11 cellular contexts compared by ENCODE assay signal in the genomic region with DNA sequence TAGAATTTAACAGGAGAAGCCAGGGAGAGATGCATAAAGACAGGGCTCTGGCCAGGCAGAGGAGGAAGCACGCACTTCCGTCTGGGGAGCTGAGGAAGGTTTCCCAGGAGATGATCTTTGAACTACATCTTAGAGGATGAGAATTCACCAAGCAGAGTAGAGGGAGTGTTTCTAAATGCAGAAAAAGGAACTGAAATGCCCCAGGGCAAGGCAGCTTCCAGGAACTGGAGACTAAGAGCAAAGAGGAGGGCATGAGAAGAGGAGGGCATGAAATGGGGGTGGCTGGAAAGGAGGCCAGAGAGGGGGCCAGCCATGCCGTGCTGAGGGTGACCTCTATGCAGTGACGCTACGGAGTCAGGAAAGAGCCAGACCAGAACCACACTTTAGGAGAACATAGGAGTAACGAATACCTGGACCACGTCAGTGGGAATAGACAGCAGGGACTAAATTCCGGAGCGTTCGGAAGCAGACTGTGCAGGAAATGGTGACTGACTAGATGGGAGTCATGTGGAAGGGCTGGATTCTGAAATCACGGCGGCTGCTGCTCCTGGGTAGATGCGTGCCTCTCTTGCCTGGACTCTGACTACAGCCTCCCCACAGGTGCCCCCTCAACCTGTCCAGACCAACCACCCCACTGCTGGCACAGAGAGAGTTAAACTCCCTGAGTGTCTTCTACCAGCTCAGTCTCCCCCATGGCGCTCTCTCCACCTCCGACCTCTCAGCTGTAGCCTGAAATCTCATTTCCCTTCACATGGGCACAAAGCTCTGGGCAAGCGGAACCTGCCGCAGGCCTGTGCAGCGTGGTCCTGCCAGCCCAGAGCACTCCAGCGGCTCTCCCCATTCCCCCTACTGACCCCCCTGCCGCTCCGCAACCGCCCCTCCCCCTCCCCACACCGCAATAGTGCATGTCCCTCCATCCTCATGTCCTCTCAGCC.
DNase-seq lines count a peak whose midpoint lies in the region; ATAC-seq, FAIRE-seq and TF ChIP-seq lines count a peak whose summit lies in the region.
"Had no signal": no experiment of that assay in that cellular context is flagged by ENCODE, and none has a peak within 500 bp of the region (broad histone marks: within the 10 kb centered on the region; RNA-seq: fewer than 3 reads in every experiment).

No MANE protein-coding gene starts in this region.

- no peaks in the 10 kb centered on the region for H3K9me3 ChIP-seq in lower lobe of right lung

- H3K36me3 ChIP-seq in lower lobe of right lung: no peaks in the 10 kb centered on the region
- H3K36me3 ChIP-seq in mesendoderm (ENCODE audit: control insufficient read depth, insufficient read depth, low read length): no peaks in the 10 kb centered on the region

- no peak overlapping the region for H3K4me3 ChIP-seq in lower lobe of right lung
- H3K4me3 ChIP-seq in mesendoderm (ENCODE audit: low read length): no peak overlapping the region

- H3K79me1 ChIP-seq in mesendoderm (ENCODE audit: low read length): no peaks in the 10 kb centered on the region

- H3K4ac ChIP-seq in mesendoderm (ENCODE audit: low read depth, low read length): no peak overlapping the region

- H3K79me2 ChIP-seq in mesendoderm (ENCODE audit: control insufficient read depth, insufficient read depth, low read length): no peaks in the 10 kb centered on the region

- H3K4me2 ChIP-seq in mesendoderm (ENCODE audit: low read length): no peak overlapping the region

- no peak overlapping the region for H2BK15ac ChIP-seq in mesendoderm (replicated peaks; ENCODE audit: low read depth)

- no peak for FAIRE-seq in urothelium cell line (lab: Jason Lieb, UNC)
- FAIRE-seq: HTR-8/SVneo had no signal

- H3K27ac ChIP-seq in lower lobe of right lung: peak overlapping the region; percentile 61
- H3K27ac ChIP-seq in temporal lobe (ENCODE audit: low read depth, low read length): peak overlapping the region; percentile 96
- H3K27ac ChIP-seq in mesendoderm (ENCODE audit: low read depth, low read length): no peak overlapping the region
- H3K27ac ChIP-seq: 22Rv1 had no signal

- H2AK5ac ChIP-seq in mesendoderm (ENCODE audit: low read length): no peak overlapping the region

- no peak for TF ChIP-seq CTCF in lower lobe of right lung (IDR thresholded peaks at IDR 0.05)

- no peak overlapping the region for H3K18ac ChIP-seq in mesendoderm (ENCODE audit: low read length)

- H3K56ac ChIP-seq in mesendoderm (ENCODE audit: low read length): no peak overlapping the region

- no peak overlapping the region for H4K5ac ChIP-seq in mesendoderm (ENCODE audit: low read length)

- ATAC-seq in lower lobe of right lung: peak; percentile 41 to 67

- no peak overlapping the region for H3K9ac ChIP-seq in mesendoderm (ENCODE audit: low read length)

- no CpG with 5 or more reads among the region's 23 CpGs for WGBS in mesendoderm (ENCODE audit: extremely low coverage, insufficient coverage, low lambda C conversion rate)

- H4K8ac ChIP-seq in mesendoderm (ENCODE audit: low read depth, low read length): no peak overlapping the region

- no peak overlapping the region for H3K23ac ChIP-seq in mesendoderm (ENCODE audit: low read length)

- H3K27me3 ChIP-seq in lower lobe of right lung (ENCODE audit: low read depth) (no peaks in the 10 kb centered on the region), mesendoderm (ENCODE audit: insufficient read depth, low read length, poor library complexity) (no peaks in the 10 kb centered on the region)

- intact Hi-C loops in lower lobe of right lung (cut with DNase I): no loop called here

- DNase-seq in NCI-H2227 (lab: John Stamatoyannopoulos, UW; ENCODE audit: unreplicated experiment) (peak; percentile 18), NCI-H2227 treated with DMSO at 0.1 percent for 48 hours (lab: John Stamatoyannopoulos, UW) (no peak), anterior cingulate cortex (lab: John Stamatoyannopoulos, UW) (peak in 34 of 58 donors; percentile 28 to 71 (median 48)), lower lobe of right lung (peak; percentile 56), NCI-H446 treated with DMSO at 0.1 percent for 48 hours (lab: John Stamatoyannopoulos, UW) (no peak), urothelium cell line (ENCODE audit: low spot score) (no peak), mesendoderm (no peak)
- DNase-seq: NCI-H2171 had no signal

- no peak overlapping the region for H2BK5ac ChIP-seq in mesendoderm (ENCODE audit: low read length)

- H3K4me1 ChIP-seq in lower lobe of right lung (peaks cover 63% of the 10 kb centered on the region), mesendoderm (ENCODE audit: control insufficient read depth, low read depth, low read length) (peaks cover 13% of the 10 kb centered on the region)

- no peak overlapping the region for H2BK120ac ChIP-seq in mesendoderm (ENCODE audit: low read depth, low read length)

Comparison
In these comparisons a context has a peak if more than half of its experiments do, and no peak if none do; other contexts are left out.
1. DNase-seq: peak in NCI-H2227 (single experiment), anterior cingulate cortex (34 of 58) and lower lobe of right lung (single experiment); none in NCI-H2227 treated with DMSO at 0.1 percent for 48 hours (single experiment), NCI-H446 treated with DMSO at 0.1 percent for 48 hours (single experiment), urothelium cell line (single experiment) and mesendoderm (single experiment).